25 cellular contexts compared by ENCODE assay signal in genomic region chr2:96318723-96319122, GRCh38. TPM values are rescaled to one million over a fixed set of nuclear protein-coding genes. Genes with fewer than 3 reads are reported as not detected.
DNase-seq lines count a peak whose midpoint lies in the region; ATAC-seq and TF ChIP-seq lines count a peak whose summit lies in the region.
"Had no signal": no experiment of that assay in that cellular context is flagged by ENCODE, and none has a peak within 500 bp of the region (broad histone marks: within the 10 kb centered on the region; RNA-seq: fewer than 3 reads in every experiment).

No MANE protein-coding gene starts in this region.

- no peak for ATAC-seq in natural killer cell
- no peak for ATAC-seq in GM21515 (IDR thresholded peaks at IDR 0.05; ENCODE audit: unreplicated experiment)
- no peak for ATAC-seq in GM18870 (IDR thresholded peaks at IDR 0.05; ENCODE audit: unreplicated experiment)
- ATAC-seq: esophagus mucosa, sciatic nerve had no signal

- no peaks in the 10 kb centered on the region for H3K27me3 Mint-ChIP-seq in activated CD4-positive, alpha-beta T cell treated with anti-CD3 and anti-CD28 coated beads, Interleukin-2, amount 10 ng/mL, durations not matched to agents 7 days and 5 days
- no peaks in the 10 kb centered on the region for H3K27me3 Mint-ChIP-seq in CD8-positive, alpha-beta memory T cell
- no peaks in the 10 kb centered on the region for H3K27me3 Mint-ChIP-seq in activated CD4-positive, alpha-beta memory T cell treated with anti-CD3 and anti-CD28 coated beads, Interleukin-2, amount 10 ng/mL, durations not matched to agents 7 days and 5 days
- no peaks in the 10 kb centered on the region for H3K27me3 Mint-ChIP-seq in natural killer cell (ENCODE audit: low read depth in 2 of 2)
- H3K27me3 Mint-ChIP-seq: activated naive CD8-positive, alpha-beta T cell had no signal

- no peak overlapping the region for H3K27ac ChIP-seq in CD8-positive, alpha-beta memory T cell (ENCODE audit: low read depth, low read length)
- H3K27ac ChIP-seq: C4-2B, hepatocyte, left ventricle myocardium inferior, SJSA1, upper lobe of left lung, WERI-Rb-1 had no signal

- DNase-seq in activated CD4-positive, alpha-beta T cell treated with anti-CD3 and anti-CD28 coated beads, Interleukin-2, amount 10 ng/mL, durations not matched to agents 7 days and 5 days = no peak
- DNase-seq in activated CD4-positive, alpha-beta T cell treated with anti-CD3 and anti-CD28 coated beads, Interleukin-2, amount 50 U/mL, for 48 hours = no peak
- DNase-seq in CD8-positive, alpha-beta memory T cell = no peak
- no peak for DNase-seq in activated CD4-positive, alpha-beta memory T cell treated with anti-CD3 and anti-CD28 coated beads, Interleukin-2, amount 10 ng/mL, durations not matched to agents 7 days and 5 days
- no peak for DNase-seq in natural killer cell
- no peak for DNase-seq in mucosa of gallbladder (ENCODE audit: low spot score)
- DNase-seq: ACHN; activated T-cell treated with anti-CD3 and anti-CD28 coated beads, Interleukin-2, amount 50 U/mL, for 48 hours; effector CD4-positive, alpha-beta T cell; KBM-7; left ventricle myocardium inferior; NCI-H187 treated with DMSO at 0.1 percent for 48 hours; NCI-H345; nephron progenitor cell; upper lobe of left lung; WERI-Rb-1 had no signal

- H3K4me1 Mint-ChIP-seq in activated CD4-positive, alpha-beta T cell treated with anti-CD3 and anti-CD28 coated beads, Interleukin-2, amount 10 ng/mL, durations not matched to agents 7 days and 5 days = peaks cover 65% of the 10 kb centered on the region
- peaks cover 51 to 72% (median 65%) of the 10 kb centered on the region in 3 donors for H3K4me1 Mint-ChIP-seq in CD8-positive, alpha-beta memory T cell
- H3K4me1 Mint-ChIP-seq in activated CD4-positive, alpha-beta memory T cell treated with anti-CD3 and anti-CD28 coated beads, Interleukin-2, amount 10 ng/mL, durations not matched to agents 7 days and 5 days = peaks cover 71% of the 10 kb centered on the region
- H3K4me1 Mint-ChIP-seq in natural killer cell = peaks cover 60 to 70% of the 10 kb centered on the region in 2 donors

- H3K4me1 ChIP-seq in CD8-positive, alpha-beta memory T cell (ENCODE audit: insufficient read depth, low read length) = peaks cover 29% of the 10 kb centered on the region

- TF ChIP-seq CTCF in natural killer cell (IDR thresholded peaks at IDR 0.05) = no peak

- H3K9me3 ChIP-seq in CD8-positive, alpha-beta memory T cell (ENCODE audit: low read length) = no peaks in the 10 kb centered on the region
- H3K9me3 ChIP-seq: left ventricle myocardium inferior, SJSA1, upper lobe of left lung had no signal

- CTCF ChIA-PET in activated CD4-positive, alpha-beta T cell treated with anti-CD3 and anti-CD28 coated beads, Interleukin-2, amount 10 ng/mL, durations not matched to agents 7 days and 5 days (lab: Charles Lee) = interaction anchor here (1.1 to 5.3 kb wide), 4 partner anchors 7 to 15 kb away, joined by 3 to 47 read pairs (median 14); partner anchors contain the start of genes NCAPH and SNRNP200
- CTCF ChIA-PET in CD8-positive, alpha-beta memory T cell (lab: Charles Lee) = interaction anchor here (1.2 to 3.5 kb wide), 2 partner anchors 17 to 26 kb away, joined by 3 to 30 read pairs; partner anchors contain the start of gene NCAPH
- CTCF ChIA-PET in activated CD4-positive, alpha-beta memory T cell treated with anti-CD3 and anti-CD28 coated beads, Interleukin-2, amount 10 ng/mL, durations not matched to agents 7 days and 5 days (lab: Charles Lee) = interaction anchor here (0.7 to 3.9 kb wide), 4 partner anchors 10 to 442 kb away, joined by 3 to 14 read pairs (median 5); partner anchors contain the start of gene SNRNP200

- H3K4me3 Mint-ChIP-seq in activated CD4-positive, alpha-beta T cell treated with anti-CD3 and anti-CD28 coated beads, Interleukin-2, amount 10 ng/mL, durations not matched to agents 7 days and 5 days = peak overlapping the region; percentile 41
- H3K4me3 Mint-ChIP-seq in CD8-positive, alpha-beta memory T cell = peak overlapping the region; percentile 16 to 81 (median 60)
- peak overlapping the region; percentile 58 for H3K4me3 Mint-ChIP-seq in activated CD4-positive, alpha-beta memory T cell treated with anti-CD3 and anti-CD28 coated beads, Interleukin-2, amount 10 ng/mL, durations not matched to agents 7 days and 5 days
- peak overlapping the region; percentile 68 for H3K4me3 Mint-ChIP-seq in natural killer cell
- H3K4me3 Mint-ChIP-seq: mesothelial cell of epicardium, nephron progenitor cell had no signal

- no peaks in the 10 kb centered on the region for H3K36me3 ChIP-seq in CD8-positive, alpha-beta memory T cell (ENCODE audit: insufficient read depth, low read length)
- H3K36me3 ChIP-seq: left ventricle myocardium inferior, SJSA1, upper lobe of left lung, WERI-Rb-1 had no signal

- H3K27me3 ChIP-seq in CD8-positive, alpha-beta memory T cell (ENCODE audit: insufficient read depth, low read length, poor library complexity, severe bottlenecking) = no peaks in the 10 kb centered on the region
- H3K27me3 ChIP-seq: upper lobe of left lung had no signal

- intact Hi-C loops in natural killer cell (cut with micrococcal nuclease) = no loop called here

- peaks cover 25% of the 10 kb centered on the region for H3K36me3 Mint-ChIP-seq in activated CD4-positive, alpha-beta T cell treated with anti-CD3 and anti-CD28 coated beads, Interleukin-2, amount 10 ng/mL, durations not matched to agents 7 days and 5 days (ENCODE audit: low read depth)
- peaks cover 3 to 25% (median 5%) of the 10 kb centered on the region in 3 donors for H3K36me3 Mint-ChIP-seq in CD8-positive, alpha-beta memory T cell
- H3K36me3 Mint-ChIP-seq in activated CD4-positive, alpha-beta memory T cell treated with anti-CD3 and anti-CD28 coated beads, Interleukin-2, amount 10 ng/mL, durations not matched to agents 7 days and 5 days (ENCODE audit: low read depth) = peaks cover 38% of the 10 kb centered on the region
- H3K36me3 Mint-ChIP-seq in natural killer cell = no peaks in the 10 kb centered on the region
- H3K36me3 Mint-ChIP-seq: mesothelial cell of epicardium had no signal

- H3K27ac Mint-ChIP-seq in activated CD4-positive, alpha-beta T cell treated with anti-CD3 and anti-CD28 coated beads, Interleukin-2, amount 10 ng/mL, durations not matched to agents 7 days and 5 days = peak overlapping the region; percentile 73
- H3K27ac Mint-ChIP-seq in CD8-positive, alpha-beta memory T cell = peak overlapping the region; percentile 43 to 89 (median 79)
- peak overlapping the region; percentile 69 for H3K27ac Mint-ChIP-seq in activated CD4-positive, alpha-beta memory T cell treated with anti-CD3 and anti-CD28 coated beads, Interleukin-2, amount 10 ng/mL, durations not matched to agents 7 days and 5 days
- H3K27ac Mint-ChIP-seq in natural killer cell = peak overlapping the region; percentile 75 to 89
- H3K27ac Mint-ChIP-seq: activated naive CD8-positive, alpha-beta T cell; mesothelial cell of epicardium; nephron progenitor cell had no signal

- H3K4me3 ChIP-seq in CD8-positive, alpha-beta memory T cell (ENCODE audit: low read length) = no peak overlapping the region
- H3K4me3 ChIP-seq: hepatocyte, left ventricle myocardium inferior, SJSA1, upper lobe of left lung had no signal

- POLR2A ChIA-PET in activated CD4-positive, alpha-beta T cell treated with anti-CD3 and anti-CD28 coated beads, Interleukin-2, amount 10 ng/mL, durations not matched to agents 7 days and 5 days (lab: Charles Lee) = no interaction called here
- POLR2A ChIA-PET in CD8-positive, alpha-beta memory T cell (lab: Charles Lee) = interaction anchor here (1.2 to 4.2 kb wide), 2 partner anchors 13 to 17 kb away, joined by 3 to 42 read pairs; partner anchors contain the start of genes NCAPH and SNRNP200
- POLR2A ChIA-PET in activated CD4-positive, alpha-beta memory T cell treated with anti-CD3 and anti-CD28 coated beads, Interleukin-2, amount 10 ng/mL, durations not matched to agents 7 days and 5 days (lab: Charles Lee) = interaction anchor here (10.4 to 11.7 kb wide), 2 partner anchors 10 to 20 kb away, joined by 244 to 422 read pairs; partner anchors contain the start of genes NCAPH and SNRNP200

- peaks cover 2% of the 10 kb centered on the region for H3K9me3 Mint-ChIP-seq in activated CD4-positive, alpha-beta T cell treated with anti-CD3 and anti-CD28 coated beads, Interleukin-2, amount 10 ng/mL, durations not matched to agents 7 days and 5 days
- no peaks in the 10 kb centered on the region for H3K9me3 Mint-ChIP-seq in CD8-positive, alpha-beta memory T cell
- no peaks in the 10 kb centered on the region for H3K9me3 Mint-ChIP-seq in activated CD4-positive, alpha-beta memory T cell treated with anti-CD3 and anti-CD28 coated beads, Interleukin-2, amount 10 ng/mL, durations not matched to agents 7 days and 5 days
- no peaks in the 10 kb centered on the region for H3K9me3 Mint-ChIP-seq in natural killer cell
- H3K9me3 Mint-ChIP-seq: mesothelial cell of epicardium, nephron progenitor cell had no signal

RNA-seq across cellular contexts. Expression of gene ITPRIPL1, which starts 6.4 kb away (rescaled TPM):
- 10 to 100 TPM; 33.3 to 39.2 TPM for total RNA-seq in activated CD4-positive, alpha-beta T cell treated with anti-CD3 and anti-CD28 coated beads, Interleukin-2, amount 10 ng/mL, durations not matched to agents 7 days and 5 days
- total RNA-seq in CD8-positive, alpha-beta memory T cell = 10 to 100 TPM; 55.5 to 58.3 TPM
- 17.5 TPM for polyA plus RNA-seq in CD8-positive, alpha-beta memory T cell
- 10 to 100 TPM; 43.7 to 46.3 TPM for total RNA-seq in activated CD4-positive, alpha-beta memory T cell treated with anti-CD3 and anti-CD28 coated beads, Interleukin-2, amount 10 ng/mL, durations not matched to agents 7 days and 5 days
- total RNA-seq in natural killer cell = 10 to 100 TPM; 14.1 to 28.7 (median 20.5) TPM
- total RNA-seq in mucosa of gallbladder = 1.5 TPM

RNA-seq across cellular contexts. Expression of gene SNRNP200, which starts 13.4 kb away (rescaled TPM):
- total RNA-seq in activated CD4-positive, alpha-beta T cell treated with anti-CD3 and anti-CD28 coated beads, Interleukin-2, amount 10 ng/mL, durations not matched to agents 7 days and 5 days = 100 to 1,000 TPM; 170 to 178 TPM
- 100 to 1,000 TPM; 203 to 206 TPM for total RNA-seq in CD8-positive, alpha-beta memory T cell
- polyA plus RNA-seq in CD8-positive, alpha-beta memory T cell = 108 TPM
- 100 to 1,000 TPM; 149 to 156 TPM for total RNA-seq in activated CD4-positive, alpha-beta memory T cell treated with anti-CD3 and anti-CD28 coated beads, Interleukin-2, amount 10 ng/mL, durations not matched to agents 7 days and 5 days
- 100 to 1,000 TPM; 207 to 236 (median 228) TPM for total RNA-seq in natural killer cell
- total RNA-seq in mucosa of gallbladder = 113 TPM

RNA-seq across cellular contexts. Expression of gene NCAPH, which starts 16.8 kb away (rescaled TPM):
- total RNA-seq in activated CD4-positive, alpha-beta T cell treated with anti-CD3 and anti-CD28 coated beads, Interleukin-2, amount 10 ng/mL, durations not matched to agents 7 days and 5 days = 10 to 100 TPM; 82.4 to 84.6 TPM
- total RNA-seq in CD8-positive, alpha-beta memory T cell = 10 to 100 TPM; 59.5 to 65.6 TPM
- polyA plus RNA-seq in CD8-positive, alpha-beta memory T cell = 1.3 TPM
- total RNA-seq in activated CD4-positive, alpha-beta memory T cell treated with anti-CD3 and anti-CD28 coated beads, Interleukin-2, amount 10 ng/mL, durations not matched to agents 7 days and 5 days = 10 to 100 TPM; 79.6 to 89.4 TPM
- total RNA-seq in natural killer cell = 1 to 10 TPM; 2.1 to 2.9 (median 2.7) TPM
- total RNA-seq in mucosa of gallbladder = 1.2 TPM

RNA-seq across cellular contexts. Expression of gene CIAO1, which starts 52.7 kb away (rescaled TPM):
- total RNA-seq in activated CD4-positive, alpha-beta T cell treated with anti-CD3 and anti-CD28 coated beads, Interleukin-2, amount 10 ng/mL, durations not matched to agents 7 days and 5 days = 10 to 100 TPM; 53.4 to 59.9 TPM
- 10 to 100 TPM; 73.8 to 77.9 TPM for total RNA-seq in CD8-positive, alpha-beta memory T cell
- polyA plus RNA-seq in CD8-positive, alpha-beta memory T cell = 104 TPM
- 10 to 100 TPM; 64.4 to 67.4 TPM for total RNA-seq in activated CD4-positive, alpha-beta memory T cell treated with anti-CD3 and anti-CD28 coated beads, Interleukin-2, amount 10 ng/mL, durations not matched to agents 7 days and 5 days
- total RNA-seq in natural killer cell = 100 to 1,000 TPM in 2 of 3 donors, 10 to 100 TPM in 1; 74.9 to 109 (median 106) TPM
- total RNA-seq in mucosa of gallbladder = 69.3 TPM

RNA-seq across cellular contexts. Expression of gene TMEM127, which starts 52.9 kb away (rescaled TPM):
- total RNA-seq in activated CD4-positive, alpha-beta T cell treated with anti-CD3 and anti-CD28 coated beads, Interleukin-2, amount 10 ng/mL, durations not matched to agents 7 days and 5 days = 10 to 100 TPM; 32.9 to 44.5 TPM
- total RNA-seq in CD8-positive, alpha-beta memory T cell = 10 to 100 TPM; 29.8 to 33.4 TPM
- polyA plus RNA-seq in CD8-positive, alpha-beta memory T cell = 46.8 TPM
- 10 to 100 TPM; 42.4 to 44.0 TPM for total RNA-seq in activated CD4-positive, alpha-beta memory T cell treated with anti-CD3 and anti-CD28 coated beads, Interleukin-2, amount 10 ng/mL, durations not matched to agents 7 days and 5 days
- 10 to 100 TPM; 49.8 to 59.3 (median 54.5) TPM for total RNA-seq in natural killer cell
- total RNA-seq in mucosa of gallbladder = 80.3 TPM

Comparison
In these comparisons a context has a peak if more than half of its experiments do, and no peak if none do; other contexts are left out.
1. RNA of gene NCAPH, which starts 16.8 kb away (total RNA-seq): 79.6 to 89.4 TPM in activated CD4-positive, alpha-beta memory T cell treated with anti-CD3 and anti-CD28 coated beads, Interleukin-2, amount 10 ng/mL, durations not matched to agents 7 days and 5 days, 82.4 to 84.6 TPM in activated CD4-positive, alpha-beta T cell treated with anti-CD3 and anti-CD28 coated beads, Interleukin-2, amount 10 ng/mL, durations not matched to agents 7 days and 5 days and 59.5 to 65.6 TPM in CD8-positive, alpha-beta memory T cell; 2.1 to 2.9 TPM in natural killer cell and 1.2 TPM in mucosa of gallbladder (single experiment); every median in the first group is over 10 times any median in the second.
2. Peak in every context shown above with its lines, with median percentiles within 50 percentile points of each other: H3K27ac Mint-ChIP-seq and H3K4me3 Mint-ChIP-seq.